Comparison of ENCODE assay signal across 24 cellular contexts in genomic region chr15:92003515-92004067, GRCh38.
"Had no signal": no experiment of that assay in that cellular context is flagged by ENCODE, and none has a peak within 500 bp of the region (broad histone marks: within the 10 kb centered on the region; RNA-seq: fewer than 3 reads in every experiment).

No MANE protein-coding gene starts in this region.

- H3K4me3 ChIP-seq: coronary artery, esophagus muscularis mucosa, gastroesophageal sphincter, mucosa of descending colon, neural progenitor cell, prostate gland, right lobe of liver, smooth muscle cell, thyroid gland had no signal

- H3K27ac ChIP-seq: coronary artery, esophagus muscularis mucosa, foreskin keratinocyte, gastroesophageal sphincter, neural progenitor cell, prostate gland, right lobe of liver, thyroid gland had no signal

- DNase-seq: dermis blood vessel endothelial cell; effector memory CD4-positive, alpha-beta T cell; foreskin keratinocyte; mesenchymal stem cell; mucosa of descending colon; naive B cell; nucleus accumbens; right lobe of liver; stimulated activated CD4-positive, alpha-beta T cell treated with anti-CD3 and anti-CD28 coated beads, Interleukin-12 subunit alpha, Interleukin-12 subunit beta, amount 100 ng/mL, for 4 hours; stimulated activated CD4-positive, alpha-beta T cell treated with anti-CD3 and anti-CD28 coated beads, Interleukin-1b, Interleukin-23, amount 100 ng/mL, for 48 hours; stimulated activated CD4-positive, alpha-beta T cell treated with anti-CD3 and anti-CD28 coated beads, Interleukin-4, amount 100 ng/mL, for 1 hour; stimulated activated CD8-positive, alpha-beta memory T cell treated with anti-CD3 and anti-CD28 coated beads, Interleukin-4, amount 100 ng/mL, for 48 hours; stimulated activated naive CD4-positive, alpha-beta T cell; stimulated activated naive CD8-positive, alpha-beta T cell treated with anti-CD3 and anti-CD28 coated beads, Interleukin-15, amount 100 ng/mL, for 72 hours; thyroid gland had no signal

- H3K9ac ChIP-seq: neural progenitor cell had no signal

- H3K4me2 ChIP-seq: neural progenitor cell, smooth muscle cell had no signal

- H2AFZ ChIP-seq: neural progenitor cell had no signal

- H3K4me3 Mint-ChIP-seq: mesothelial cell of epicardium; naive B cell; natural killer cell treated with Interleukin-12 subunit alpha and Interleukin-12 subunit beta and Interleukin-15 and Interleukin-18, amount 100 ng/mL, for 72 hours; neural progenitor cell; stimulated activated naive CD8-positive, alpha-beta T cell treated with anti-CD3 and anti-CD28 coated beads, Interleukin-15, amount 100 ng/mL, for 72 hours; type B pancreatic cell had no signal

- H3K4me1 Mint-ChIP-seq: mesothelial cell of epicardium had no signal

- H3K9me3 ChIP-seq: esophagus muscularis mucosa, gastroesophageal sphincter, mucosa of descending colon, prostate gland, right lobe of liver, thyroid gland had no signal

- H3K27ac Mint-ChIP-seq: mesothelial cell of epicardium; naive B cell; natural killer cell treated with Interleukin-12 subunit alpha and Interleukin-12 subunit beta and Interleukin-15 and Interleukin-18, amount 100 ng/mL, for 72 hours; neural progenitor cell; type B pancreatic cell had no signal

- H3K36me3 Mint-ChIP-seq: mesothelial cell of epicardium; naive B cell; natural killer cell treated with Interleukin-12 subunit alpha and Interleukin-12 subunit beta and Interleukin-15 and Interleukin-18, amount 100 ng/mL, for 72 hours; neural progenitor cell; type B pancreatic cell had no signal

- H3K9me3 Mint-ChIP-seq: mesothelial cell of epicardium; neural progenitor cell; stimulated activated naive CD8-positive, alpha-beta T cell treated with anti-CD3 and anti-CD28 coated beads, Interleukin-15, amount 100 ng/mL, for 72 hours; type B pancreatic cell had no signal

- H3K4me1 ChIP-seq: foreskin keratinocyte, gastroesophageal sphincter, prostate gland, right lobe of liver had no signal

- ATAC-seq: foreskin keratinocyte; gastroesophageal sphincter; mucosa of descending colon; natural killer cell treated with Interleukin-12 subunit alpha and Interleukin-12 subunit beta and Interleukin-15 and Interleukin-18, amount 100 ng/mL, for 72 hours; right lobe of liver; stimulated activated naive CD8-positive, alpha-beta T cell treated with anti-CD3 and anti-CD28 coated beads, Interleukin-15, amount 100 ng/mL, for 72 hours had no signal

- H3K36me3 ChIP-seq: esophagus muscularis mucosa, gastroesophageal sphincter, neural progenitor cell, prostate gland, right lobe of liver, thyroid gland had no signal

- H3K27me3 Mint-ChIP-seq: naive B cell; natural killer cell treated with Interleukin-12 subunit alpha and Interleukin-12 subunit beta and Interleukin-15 and Interleukin-18, amount 100 ng/mL, for 72 hours; stimulated activated naive CD8-positive, alpha-beta T cell treated with anti-CD3 and anti-CD28 coated beads, Interleukin-15, amount 100 ng/mL, for 72 hours; type B pancreatic cell had no signal

- H3K27me3 ChIP-seq: esophagus muscularis mucosa, foreskin keratinocyte, gastroesophageal sphincter, neural progenitor cell, right lobe of liver, thyroid gland had no signal
